Comparison of ENCODE assay signal across 32 cellular contexts in genomic region chr6:78340755-78341154, GRCh38.
"Had no signal": no experiment of that assay in that cellular context is flagged by ENCODE, and none has a peak within 500 bp of the region (broad histone marks: within the 10 kb centered on the region; RNA-seq: fewer than 3 reads in every experiment).

No MANE protein-coding gene starts in this region.

- ATAC-seq: activated CD4-positive, alpha-beta T cell treated with anti-CD3 and anti-CD28 coated beads for 36 hours; activated naive CD4-positive, alpha-beta T cell treated with anti-CD3 and anti-CD28 coated beads, Interleukin-2, amount 50 U/mL, for 72 hours; activated T-cell treated with anti-CD3 and anti-CD28 coated beads, Interleukin-2, amount 50 U/mL, for 72 hours; effector memory CD8-positive, alpha-beta T cell; foreskin keratinocyte; gastrocnemius medialis; heart left ventricle had no signal

- FAIRE-seq: bronchial epithelial cell, colon had no signal

- H3K4me3 Mint-ChIP-seq: activated CD4-positive, alpha-beta memory T cell treated with anti-CD3 and anti-CD28 coated beads, Interleukin-2, amount 10 ng/mL, durations not matched to agents 7 days and 5 days; activated CD4-positive, alpha-beta T cell treated with anti-CD3 and anti-CD28 coated beads for 36 hours; activated CD4-positive, alpha-beta T cell treated with anti-CD3 and anti-CD28 coated beads, Interleukin-2, amount 10 ng/mL, durations not matched to agents 24 days and 14 days; activated naive CD4-positive, alpha-beta T cell treated with anti-CD3 and anti-CD28 coated beads, Interleukin-2, amount 10 ng/mL, durations not matched to agents 7 days and 5 days; activated naive CD8-positive, alpha-beta T cell treated with anti-CD3 and anti-CD28 coated beads, Interleukin-2, amount 10 ng/mL, durations not matched to agents 7 days and 5 days; activated T-cell treated with anti-CD3 and anti-CD28 coated beads, Interleukin-2, amount 50 U/mL, for 24 hours; activated T-cell treated with anti-CD3 and anti-CD28 coated beads, Interleukin-2, amount 50 U/mL, for 72 hours; brain; effector memory CD8-positive, alpha-beta T cell had no signal

- H3K4me1 Mint-ChIP-seq: activated CD4-positive, alpha-beta memory T cell treated with anti-CD3 and anti-CD28 coated beads, Interleukin-2, amount 10 ng/mL, durations not matched to agents 7 days and 5 days; activated CD4-positive, alpha-beta T cell treated with anti-CD3 and anti-CD28 coated beads for 36 hours; activated CD4-positive, alpha-beta T cell treated with anti-CD3 and anti-CD28 coated beads, Interleukin-2, amount 10 ng/mL, durations not matched to agents 24 days and 14 days; activated naive CD4-positive, alpha-beta T cell treated with anti-CD3 and anti-CD28 coated beads, Interleukin-2, amount 10 ng/mL, durations not matched to agents 7 days and 5 days; activated naive CD8-positive, alpha-beta T cell treated with anti-CD3 and anti-CD28 coated beads, Interleukin-2, amount 10 ng/mL, durations not matched to agents 7 days and 5 days; brain had no signal

- H3K9me3 Mint-ChIP-seq: activated naive CD8-positive, alpha-beta T cell treated with anti-CD3 and anti-CD28 coated beads, Interleukin-2, amount 10 ng/mL, durations not matched to agents 7 days and 5 days; brain had no signal

- H3K4me1 ChIP-seq: esophagus muscularis mucosa, foreskin keratinocyte, gastrocnemius medialis, heart left ventricle had no signal

- H3K27ac ChIP-seq: esophagus muscularis mucosa, foreskin keratinocyte, gastrocnemius medialis, heart left ventricle had no signal

- H3K27me3 ChIP-seq: esophagus muscularis mucosa, foreskin keratinocyte, gastrocnemius medialis, heart left ventricle had no signal

- H3K36me3 Mint-ChIP-seq: activated naive CD4-positive, alpha-beta T cell treated with anti-CD3 and anti-CD28 coated beads, Interleukin-2, amount 10 ng/mL, durations not matched to agents 7 days and 5 days; activated naive CD4-positive, alpha-beta T cell treated with anti-CD3 and anti-CD28 coated beads, Interleukin-2, amount 50 U/mL, for 72 hours; activated naive CD8-positive, alpha-beta T cell treated with anti-CD3 and anti-CD28 coated beads, Interleukin-2, amount 10 ng/mL, durations not matched to agents 7 days and 5 days; brain had no signal

- H3K9me3 ChIP-seq: esophagus muscularis mucosa, gastrocnemius medialis, heart left ventricle had no signal

- H3K36me3 ChIP-seq: esophagus muscularis mucosa, gastrocnemius medialis, heart left ventricle had no signal

- DNase-seq: activated CD4-positive, alpha-beta memory T cell treated with anti-CD3 and anti-CD28 coated beads, Interleukin-2, amount 10 ng/mL, durations not matched to agents 7 days and 5 days; activated CD4-positive, alpha-beta T cell treated with anti-CD3 and anti-CD28 coated beads for 36 hours; activated CD4-positive, alpha-beta T cell treated with anti-CD3 and anti-CD28 coated beads, Interleukin-2, amount 10 ng/mL, durations not matched to agents 24 days and 14 days; activated CD4-positive, alpha-beta T cell treated with anti-CD3 and anti-CD28 coated beads, Interleukin-2, amount 50 U/mL, for 4 hours; activated CD4-positive, CD25-positive, alpha-beta regulatory T cell; activated CD4-positive, CD25-positive, alpha-beta regulatory T cell treated with anti-CD3 and anti-CD28 coated beads, Interleukin-2, amount 50 U/mL, for 72 hours; activated CD8-positive, alpha-beta memory T cell treated with anti-CD3 and anti-CD28 coated beads, Interleukin-2, amount 50 U/mL, for 48 hours; activated gamma-delta T cell; activated naive CD4-positive, alpha-beta T cell; activated naive CD4-positive, alpha-beta T cell treated with anti-CD3 and anti-CD28 coated beads, Interleukin-2, amount 10 ng/mL, durations not matched to agents 7 days and 5 days; activated naive CD8-positive, alpha-beta T cell treated with anti-CD3 and anti-CD28 coated beads, Interleukin-2, amount 10 ng/mL, durations not matched to agents 7 days and 5 days; activated T-cell treated with anti-CD3 and anti-CD28 coated beads for 4 hours; activated T-cell treated with anti-CD3 and anti-CD28 coated beads, Interleukin-2, amount 50 U/mL, for 24 hours; activated T-cell treated with anti-CD3 and anti-CD28 coated beads, Interleukin-2, amount 50 U/mL, for 72 hours; amygdala; aorta; caudate nucleus; cortex of kidney; dermis blood vessel endothelial cell; effector CD4-positive, alpha-beta T cell; effector memory CD8-positive, alpha-beta T cell; erythroblast; foreskin keratinocyte; gastrocnemius medialis; glutamatergic neuron; heart left ventricle; T-helper 2 cell had no signal

- H3K4me3 ChIP-seq: esophagus muscularis mucosa, gastrocnemius medialis, heart left ventricle had no signal

- H3K27me3 Mint-ChIP-seq: activated CD4-positive, alpha-beta memory T cell treated with anti-CD3 and anti-CD28 coated beads, Interleukin-2, amount 10 ng/mL, durations not matched to agents 7 days and 5 days; activated CD4-positive, alpha-beta T cell treated with anti-CD3 and anti-CD28 coated beads for 36 hours; activated CD4-positive, alpha-beta T cell treated with anti-CD3 and anti-CD28 coated beads, Interleukin-2, amount 10 ng/mL, durations not matched to agents 24 days and 14 days; activated naive CD4-positive, alpha-beta T cell treated with anti-CD3 and anti-CD28 coated beads, Interleukin-2, amount 10 ng/mL, durations not matched to agents 7 days and 5 days; activated naive CD8-positive, alpha-beta T cell treated with anti-CD3 and anti-CD28 coated beads, Interleukin-2, amount 10 ng/mL, durations not matched to agents 7 days and 5 days; activated T-cell treated with anti-CD3 and anti-CD28 coated beads, Interleukin-2, amount 50 U/mL, for 24 hours; brain; effector memory CD8-positive, alpha-beta T cell had no signal

- H3K27ac Mint-ChIP-seq: activated CD4-positive, alpha-beta memory T cell treated with anti-CD3 and anti-CD28 coated beads, Interleukin-2, amount 10 ng/mL, durations not matched to agents 7 days and 5 days; activated CD4-positive, alpha-beta T cell treated with anti-CD3 and anti-CD28 coated beads for 36 hours; activated CD4-positive, alpha-beta T cell treated with anti-CD3 and anti-CD28 coated beads, Interleukin-2, amount 10 ng/mL, durations not matched to agents 24 days and 14 days; activated naive CD4-positive, alpha-beta T cell treated with anti-CD3 and anti-CD28 coated beads, Interleukin-2, amount 10 ng/mL, durations not matched to agents 7 days and 5 days; activated naive CD4-positive, alpha-beta T cell treated with anti-CD3 and anti-CD28 coated beads, Interleukin-2, amount 50 U/mL, for 72 hours; activated naive CD8-positive, alpha-beta T cell treated with anti-CD3 and anti-CD28 coated beads, Interleukin-2, amount 10 ng/mL, durations not matched to agents 7 days and 5 days; activated T-cell treated with anti-CD3 and anti-CD28 coated beads, Interleukin-2, amount 50 U/mL, for 24 hours; activated T-cell treated with anti-CD3 and anti-CD28 coated beads, Interleukin-2, amount 50 U/mL, for 72 hours; brain; effector memory CD8-positive, alpha-beta T cell had no signal
